ENCODE assay signal across 8 cellular contexts in genomic region chr16:88662843-88663606, GRCh38. TPM values are rescaled to one million over a fixed set of nuclear protein-coding genes. Genes with fewer than 3 reads are reported as not detected.
DNase-seq lines count a peak whose midpoint lies in the region; ATAC-seq and TF ChIP-seq lines count a peak whose summit lies in the region.

A gene with protein sequence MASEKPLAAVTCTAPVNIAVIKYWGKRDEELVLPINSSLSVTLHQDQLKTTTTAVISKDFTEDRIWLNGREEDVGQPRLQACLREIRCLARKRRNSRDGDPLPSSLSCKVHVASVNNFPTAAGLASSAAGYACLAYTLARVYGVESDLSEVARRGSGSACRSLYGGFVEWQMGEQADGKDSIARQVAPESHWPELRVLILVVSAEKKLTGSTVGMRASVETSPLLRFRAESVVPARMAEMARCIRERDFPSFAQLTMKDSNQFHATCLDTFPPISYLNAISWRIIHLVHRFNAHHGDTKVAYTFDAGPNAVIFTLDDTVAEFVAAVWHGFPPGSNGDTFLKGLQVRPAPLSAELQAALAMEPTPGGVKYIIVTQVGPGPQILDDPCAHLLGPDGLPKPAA (minus strand): TSS chr16:88663091. CDS start chr16:88663080, 11 bp downstream.

- no peaks in the 10 kb centered on the region for H3K9me2 ChIP-seq in PC-3 (replicated peaks; ENCODE audit: low read length)

- CTCF ChIA-PET in IMR-90 (lab: Yijun Ruan, JAX), result interaction anchor here (1.4 kb wide), 1 partner anchor 9 kb away, joined by 4 read pairs; no protein-coding TSS in a partner anchor
- CTCF ChIA-PET in PC-3 (lab: Charles Lee), result no interaction called here

- dilution Hi-C loops in IMR-90 (cut with HindIII; ENCODE audit: low sequenced_read_pairs, unreplicated experiment), result no loop called here

- TF ChIP-seq RAD21 in IMR-90 (IDR thresholded peaks at IDR 0.05; ENCODE audit: low read length), result no peak

- no TSS peak for BruUV-seq in IMR-90 (replicated peaks; lab: Mats Ljungman, UMichigan)
- no TSS peak for BruUV-seq in PC-3 (replicated peaks; lab: Mats Ljungman, UMichigan)

- in situ Hi-C loops in IMR-90 (cut with MboI; ENCODE audit: low sequenced_read_pairs), result no loop called here

- peak within 1 kb of the TSS; percentile 71 for H3K14ac ChIP-seq in IMR-90 (replicated peaks; ENCODE audit: low read depth, low read length)

- 0 out of 2 replicates have a peak, but pooled peaks cover 5% of the 10 kb centered on the region for H4K20me1 ChIP-seq in IMR-90 (ENCODE audit: insufficient read depth, low read length)
- H4K20me1 ChIP-seq in PC-3 (ENCODE audit: low read length), result 0 out of 2 replicates have a peak, but pooled peaks cover 3% of the 10 kb centered on the region

- no peak within 1 kb of the TSS for H2BK120ac ChIP-seq in IMR-90 (ENCODE audit: low read depth, low read length)

- ATAC-seq in GM21528 (IDR thresholded peaks at IDR 0.05; ENCODE audit: low FRiP score, unreplicated experiment) (peak; percentile 92), IMR-90 (ENCODE audit: low read depth) (peak; percentile 98), PC-3 (peak; percentile 99)

- TF ChIP-seq POLR2A in IMR-90 (IDR thresholded peaks at IDR 0.05; ENCODE audit: low read depth, low read length), result peak; percentile 92

- no peak within 1 kb of the TSS; the same call in 1 of the 2 replicates for H3K18ac ChIP-seq in IMR-90 (ENCODE audit: low read depth, low read length)

- H3K79me1 ChIP-seq in IMR-90 (ENCODE audit: low read depth in 1 of 2, low read length in 2 of 2), result peaks cover 16 to 41% of the 10 kb centered on the region in 2 experiments

- H3K9me3 ChIP-seq in IMR-90 (ENCODE audit: control insufficient read depth, insufficient read depth, low read length), result no peaks in the 10 kb centered on the region
- H3K9me3 ChIP-seq in PC-3 (ENCODE audit: low read length), result no peaks in the 10 kb centered on the region

- peak; percentile 93 for DNase-seq in DMS114 treated with DMSO at 0.1 percent for 48 hours (lab: John Stamatoyannopoulos, UW; ENCODE audit: unreplicated experiment)
- peak; percentile 97 for DNase-seq in IMR-90
- DNase-seq in PC-3, result peak; percentile 94
- peak; percentile 94 for DNase-seq in activated T-cell treated with anti-CD3 and anti-CD28 coated beads for 48 hours (ENCODE audit: low read depth)
- peak; percentile 80 for DNase-seq in epithelial cell of prostate (ENCODE audit: low read depth, low spot score)
- peak; percentile 98 for DNase-seq in mucosa of gallbladder (ENCODE audit: low spot score)
- DNase-seq in stimulated activated CD8-positive, alpha-beta memory T cell treated with anti-CD3 and anti-CD28 coated beads, Interleukin-4, amount 100 ng/mL, for 4 hours (ENCODE audit: low read depth in 2 of 2, low spot score in 1 of 2), result peak; percentile 86 to 94

- H2AFZ ChIP-seq in IMR-90 (replicated peaks; ENCODE audit: low read length, poor library complexity) (peak within 1 kb of the TSS; percentile 99), PC-3 (ENCODE audit: low read length) (peak within 1 kb of the TSS; percentile 89)

- H3K23ac ChIP-seq in IMR-90 (ENCODE audit: low read depth, low read length), result peak within 1 kb of the TSS; percentile 54; the same call in 1 of the 2 replicates

- 0% methylated on average over 42 of the region's 88 CpGs; no CpG with 5 or more reads in 1 of the 2 experiments for WGBS in IMR-90 (ENCODE audit: extremely low coverage in 2 of 2, insufficient read length in 1 of 2), 2 experiments

- H3K56ac ChIP-seq in IMR-90 (ENCODE audit: extremely low read depth, insufficient read depth, low read length), result peak within 1 kb of the TSS; percentile 48; the same call in 1 of the 2 replicates

- H3K4me3 ChIP-seq in IMR-90 (ENCODE audit: insufficient read depth, low read depth, low read length) (peak within 1 kb of the TSS; percentile 91), PC-3 (ENCODE audit: low read length) (peak within 1 kb of the TSS; percentile 88)

- H3K36me3 ChIP-seq in IMR-90 (ENCODE audit: control insufficient read depth, insufficient read depth, low read length) (no peaks in the 10 kb centered on the region; the same call in 1 of the 2 replicates), PC-3 (ENCODE audit: low read depth, low read length) (no peaks in the 10 kb centered on the region)

- H4K91ac ChIP-seq in IMR-90 (ENCODE audit: insufficient read depth, low read depth, low read length), result peak within 1 kb of the TSS; percentile 69; the same call in 1 of the 2 replicates

- peak within 1 kb of the TSS; percentile 53; the same call in 1 of the 2 replicates for H4K5ac ChIP-seq in IMR-90 (ENCODE audit: low read depth, low read length)

- H3K9ac ChIP-seq in IMR-90 (ENCODE audit: low read depth, low read length), result peak within 1 kb of the TSS; percentile 77
- H3K9ac ChIP-seq in PC-3 (ENCODE audit: low read length), result peak within 1 kb of the TSS; percentile 95

- peak within 1 kb of the TSS in 1 of 2 experiments; percentile 77; a peak in 1 of 4 replicates for H4K8ac ChIP-seq in IMR-90 (ENCODE audit: low read depth in 2 of 2, low read length in 2 of 2)

- POLR2A ChIA-PET in IMR-90 (lab: Charles Lee; ENCODE audit: unreplicated experiment) (no interaction called here), PC-3 (lab: Charles Lee; ENCODE audit: unreplicated experiment) (no interaction called here)

- H3F3A ChIP-seq in PC-3 (ENCODE audit: low read length, unreplicated experiment), result no peaks in the 10 kb centered on the region

- H3K27ac ChIP-seq in IMR-90 (ENCODE audit: insufficient read depth, low read length) (peak within 1 kb of the TSS; percentile 75), PC-3 (ENCODE audit: low read length) (peak within 1 kb of the TSS; percentile 70), epithelial cell of prostate (peak within 1 kb of the TSS; percentile 66)

- peak within 1 kb of the TSS; percentile 88 for H3K4me2 ChIP-seq in IMR-90 (ENCODE audit: low read depth, low read length)
- H3K4me2 ChIP-seq in PC-3 (ENCODE audit: low read length), result peak within 1 kb of the TSS; percentile 98

- peaks cover 18% of the 10 kb centered on the region for H3K79me2 ChIP-seq in PC-3 (ENCODE audit: low read length)

- intact Hi-C loops in IMR-90 (cut with micrococcal nuclease) (loop anchor here (1.0 kb wide), 1 partner anchor 22 kb away; no protein-coding TSS in a partner anchor), PC-3 (cut with micrococcal nuclease) (loop anchor here (1.0 kb wide), 1 partner anchor 23 kb away; the partner anchor contains the start of gene SNAI3)

- H3K4ac ChIP-seq in IMR-90 (ENCODE audit: low read depth, low read length), result peak within 1 kb of the TSS; percentile 80

- peak within 1 kb of the TSS; percentile 95 for H2AK9ac ChIP-seq in IMR-90 (replicated peaks; ENCODE audit: low read depth, low read length, poor library complexity)

- TF ChIP-seq CTCF in IMR-90 (conservative IDR thresholded peaks at IDR 0.05; ENCODE audit: low read depth, low read length) (0 out of 2 replicates have a peak, but pooled peaks have one; percentile 9), PC-3 (conservative IDR thresholded peaks at IDR 0.05; ENCODE audit: low read depth, low read length) (0 out of 2 replicates have a peak, but pooled peaks have one; percentile 10)

- H2BK15ac ChIP-seq in IMR-90 (ENCODE audit: low read depth, low read length), result no peak within 1 kb of the TSS

- H3K27me3 ChIP-seq in IMR-90 (ENCODE audit: control insufficient read depth, insufficient read depth, low read length), result no peaks in the 10 kb centered on the region
- H3K27me3 ChIP-seq in PC-3 (ENCODE audit: low read length), result no peaks in the 10 kb centered on the region

- no peaks in the 10 kb centered on the region for H3K9me1 ChIP-seq in IMR-90 (ENCODE audit: insufficient read depth, low read length)

- H2BK5ac ChIP-seq in IMR-90 (ENCODE audit: low read depth, low read length, poor library complexity, severe bottlenecking), result peak within 1 kb of the TSS; percentile 75

- no peak within 1 kb of the TSS for H2BK20ac ChIP-seq in IMR-90 (ENCODE audit: low read depth, low read length)

- no peaks in the 10 kb centered on the region for H3K4me1 ChIP-seq in IMR-90 (ENCODE audit: control insufficient read depth, insufficient read depth, low read length)
- H3K4me1 ChIP-seq in PC-3 (ENCODE audit: insufficient read depth, low read length), result no peaks in the 10 kb centered on the region; the same call in 1 of the 2 replicates

- H2AK5ac ChIP-seq in IMR-90 (ENCODE audit: low read depth, low read length), result peak within 1 kb of the TSS; percentile 57

TF ChIP-seq in IMR-90, 13 proteins besides CTCF, POLR2A, EP300 and RAD21 (continues in another document):
- TF ChIP-seq FOS (IDR thresholded peaks at IDR 0.05; ENCODE audit: low read depth, low read length) (peak; percentile 56; the same call in 1 of the 2 replicates), MXI1 (IDR thresholded peaks at IDR 0.05; ENCODE audit: borderline replicate concordance, low read depth, low read length) (peak; percentile 29; the same call in 1 of the 2 replicates), RFX5 (IDR thresholded peaks at IDR 0.05; ENCODE audit: low read depth, low read length) (peak; percentile 69), MAZ (IDR thresholded peaks at IDR 0.05; ENCODE audit: borderline replicate concordance, low read depth, low read length) (peak; percentile 69; the same call in 1 of the 2 replicates), BHLHE40 (IDR thresholded peaks at IDR 0.05; ENCODE audit: low read depth, low read length) (0 out of 2 replicates have a peak, but pooled peaks have one; percentile 38), NFE2L2 (IDR thresholded peaks at IDR 0.05; ENCODE audit: low read depth, low read length) (no peak), CHD1 (IDR thresholded peaks at IDR 0.05; ENCODE audit: low read depth, low read length) (0 out of 2 replicates have a peak, but pooled peaks have one; percentile 74), SMC3 (IDR thresholded peaks at IDR 0.05; ENCODE audit: low read depth, low read length) (no peak)
- TF ChIP-seq, protein P1, sequence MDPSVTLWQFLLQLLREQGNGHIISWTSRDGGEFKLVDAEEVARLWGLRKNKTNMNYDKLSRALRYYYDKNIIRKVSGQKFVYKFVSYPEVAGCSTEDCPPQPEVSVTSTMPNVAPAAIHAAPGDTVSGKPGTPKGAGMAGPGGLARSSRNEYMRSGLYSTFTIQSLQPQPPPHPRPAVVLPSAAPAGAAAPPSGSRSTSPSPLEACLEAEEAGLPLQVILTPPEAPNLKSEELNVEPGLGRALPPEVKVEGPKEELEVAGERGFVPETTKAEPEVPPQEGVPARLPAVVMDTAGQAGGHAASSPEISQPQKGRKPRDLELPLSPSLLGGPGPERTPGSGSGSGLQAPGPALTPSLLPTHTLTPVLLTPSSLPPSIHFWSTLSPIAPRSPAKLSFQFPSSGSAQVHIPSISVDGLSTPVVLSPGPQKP (IDR thresholded peaks at IDR 0.05; ENCODE audit: borderline replicate concordance, low read depth, low read length), result no peak

RNA-seq across cellular contexts. Expression of the gene that starts here (rescaled TPM):
- 17.2 and 18.3 TPM in 2 replicates for total RNA-seq in IMR-90 (2012; rRNA removed)
- 28.4 and 33.1 TPM in 2 replicates for polyA plus RNA-seq in IMR-90 (2012; rRNA removed)
- polyA plus RNA-seq in IMR-90 (2012; cell fraction: cytosol; rRNA removed), result 28.1 and 45.4 TPM in 2 replicates
- polyA plus RNA-seq in IMR-90 (2012; cell fraction: nucleus; rRNA removed; ENCODE audit: low replicate concordance), result 63.8 and 197 TPM in 2 replicates
- total RNA-seq in PC-3 (2014; rRNA removed), result 38.3 and 48.9 TPM in 2 replicates
- 126 TPM for total RNA-seq in mucosa of gallbladder

Comparison
In these comparisons a context has a peak if more than half of its experiments do, and no peak if none do; other contexts are left out.
1. Peak in every context shown above with its lines: DNase-seq, ATAC-seq, H3K4me3 ChIP-seq and H3K27ac ChIP-seq.